ENCODE assay signal across 34 cellular contexts in the genomic region with DNA sequence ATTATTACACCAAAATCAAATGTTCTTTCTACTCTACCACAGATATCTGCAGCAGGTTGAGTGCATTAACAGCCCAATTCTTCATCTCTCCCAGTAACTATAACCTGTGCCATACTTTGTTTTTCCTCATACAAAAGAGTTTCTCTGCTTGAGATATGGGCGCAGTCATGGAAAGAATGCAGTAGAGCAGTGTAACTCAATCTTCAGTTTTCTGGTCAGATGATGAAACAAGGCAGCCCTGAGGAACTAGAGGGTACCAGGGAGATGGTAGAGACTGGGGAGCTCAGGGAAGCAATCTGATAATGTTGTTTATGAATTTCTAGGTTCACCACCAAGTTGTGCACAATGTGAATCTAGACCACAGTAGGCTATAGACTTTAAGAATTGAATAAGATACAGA. TPM values are rescaled to one million over a fixed set of nuclear protein-coding genes. Genes with fewer than 3 reads are reported as not detected.
"Had no signal": no experiment of that assay in that cellular context is flagged by ENCODE, and none has a peak within 500 bp of the region (broad histone marks: within the 10 kb centered on the region; RNA-seq: fewer than 3 reads in every experiment).

No MANE protein-coding gene starts in this region.

- H3K4me1 ChIP-seq: ascending aorta, Peyer's patch had no signal

- H3K27me3 ChIP-seq: ascending aorta, MG63, Peyer's patch had no signal

- ATAC-seq: activated naive CD8-positive, alpha-beta T cell treated with anti-CD3 and anti-CD28 coated beads, Interleukin-2, amount 50 U/mL, for 24 hours; activated T-cell treated with anti-CD3 and anti-CD28 coated beads, Interleukin-2, amount 50 U/mL, for 4 hours; PC-3; Right ventricle myocardium inferior; SK-N-SH treated with all-trans-retinoic acid at 6 μM for 48 hours; T-cell; T-helper 17 cell had no signal

- H3K27ac ChIP-seq: ascending aorta, Peyer's patch, RWPE1, VCaP had no signal

- H3K9me3 ChIP-seq: ascending aorta, MG63, Peyer's patch had no signal

- H3K36me3 ChIP-seq: ascending aorta, Peyer's patch had no signal

- DNase-seq: activated B cell treated with CpG ODN at 0.5 μM for 24 hours; activated CD4-positive, alpha-beta memory T cell treated with anti-CD3 and anti-CD28 coated beads for 36 hours; activated CD4-positive, alpha-beta T cell treated with anti-CD3 and anti-CD28 coated beads for 4 hours; activated CD4-positive, alpha-beta T cell treated with anti-CD3 and anti-CD28 coated beads, Interleukin-2, amount 50 U/mL, for 1 hour; activated CD4-positive, CD25-positive, alpha-beta regulatory T cell treated with anti-CD3 and anti-CD28 coated beads, Interleukin-2, amount 50 U/mL, for 72 hours; activated CD8-positive, alpha-beta memory T cell treated with anti-CD3 and anti-CD28 coated beads, Interleukin-2, amount 50 U/mL, for 4 hours; activated effector memory CD4-positive, alpha-beta T cell treated with Interleukin-2 at 50 U/mL for 16 hours; activated naive CD4-positive, alpha-beta T cell treated with anti-CD3 and anti-CD28 coated beads, Interleukin-2, amount 10 ng/mL, durations not matched to agents 7 days and 5 days; activated naive CD8-positive, alpha-beta T cell treated with anti-CD3 and anti-CD28 coated beads, Interleukin-2, amount 50 U/mL, for 24 hours; activated T-cell treated with anti-CD3 and anti-CD28 coated beads for 4 hours; activated T-cell treated with anti-CD3 and anti-CD28 coated beads, Interleukin-2, amount 50 U/mL, for 4 hours; amniotic stem cell; MG63; NCI-H1048; NCI-H1105 treated with DMSO at 0.1 percent for 48 hours; NCI-H1436 treated with DMSO at 0.1 percent for 48 hours; NCI-H1694 treated with DMSO at 0.1 percent for 48 hours; NCI-H2029; NCI-H345; NCI-H524 treated with DMSO at 0.1 percent for 48 hours; NK-92 treated with Interleukin-12 subunit alpha and Interleukin-12 subunit beta, amount 100 ng/mL, for 24 hours; PC-3; Peyer's patch; SIG-M5; T-cell; T-helper 17 cell; T-helper 9 cell had no signal

- H3K4me3 ChIP-seq: ascending aorta, MG63, Peyer's patch had no signal

RNA-seq across cellular contexts. Expression of a gene that starts 39.6 kb away (rescaled TPM):
- total RNA-seq: ascending aorta had no signal

RNA-seq across cellular contexts. Expression of a gene that starts 39.8 kb away (rescaled TPM):
- total RNA-seq: activated B cell treated with CpG ODN at 0.5 μM for 24 hours; activated CD4-positive, alpha-beta memory T cell treated with anti-CD3 and anti-CD28 coated beads for 36 hours; activated T-cell treated with anti-CD3 and anti-CD28 coated beads, Interleukin-2, amount 50 U/mL, for 4 hours; ascending aorta; cardiac septum; PC-3; Peyer's patch; Right ventricle myocardium inferior; SK-MEL-5; T-cell; T-helper 17 cell had no signal
